Comparison of ENCODE assay signal across 21 cellular contexts in the genomic region with DNA sequence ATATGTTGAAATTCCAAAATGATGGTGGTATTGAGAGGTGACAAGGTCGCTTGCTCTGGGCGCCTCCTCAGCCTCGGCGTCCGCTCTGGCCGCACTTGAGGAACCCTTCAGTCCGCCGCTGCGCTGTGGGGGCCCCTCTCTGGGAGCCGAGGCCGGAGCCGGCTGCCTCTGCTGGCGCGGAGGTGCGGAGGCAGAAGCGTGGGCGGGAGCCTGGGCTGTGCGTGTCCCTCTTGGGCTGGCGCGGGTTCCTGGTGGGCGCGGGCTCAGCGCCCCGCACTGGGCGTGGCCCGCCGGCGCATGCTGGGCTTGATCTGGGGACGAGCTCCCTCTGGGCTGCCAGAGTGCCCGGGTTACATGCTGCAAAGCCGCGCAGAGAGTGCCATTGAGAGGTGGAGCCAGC. TPM values are rescaled to one million over a fixed set of nuclear protein-coding genes. Genes with fewer than 3 reads are reported as not detected.
"Had no signal": no experiment of that assay in that cellular context is flagged by ENCODE, and none has a peak within 500 bp of the region (broad histone marks: within the 10 kb centered on the region; RNA-seq: fewer than 3 reads in every experiment).

No MANE protein-coding gene starts in this region.

- H3K4me3 ChIP-seq: SJCRH30 had no signal

- ATAC-seq: SK-N-SH treated with all-trans-retinoic acid at 6 μM for 48 hours had no signal

- DNase-seq: Karpas-422, MM.1S, NCI-H1092 treated with DMSO at 0.1 percent for 48 hours, NCI-H1436, NCI-H187, NCI-H2029, NCI-H2081 treated with DMSO at 0.1 percent for 48 hours, NCI-H2171, NCI-H226, NCI-H446, NCI-H510A, NCI-H524 treated with DMSO at 0.1 percent for 48 hours, NCI-H69, NCI-H774, RPMI8226, SHP77 treated with DMSO at 0.1 percent for 48 hours, SJCRH30 had no signal

- H3K36me3 ChIP-seq: SJCRH30 had no signal

- H3K9me3 ChIP-seq: SJCRH30 had no signal

- H3K27ac ChIP-seq: SJCRH30 had no signal

- H3K27me3 ChIP-seq: SJCRH30 had no signal

- FAIRE-seq: RCC 7860 had no signal

RNA-seq across cellular contexts. Expression of gene TMC3, which starts 39.8 kb away (rescaled TPM):
- total RNA-seq: HT-29, M059J had no signal
